ENCODE assay signal across 13 cellular contexts in genomic region chr12:14410841-14411569, GRCh38. TPM values are rescaled to one million over a fixed set of nuclear protein-coding genes. Genes with fewer than 3 reads are reported as not detected.
A peak's percentile ranks its signal among the peaks of the same experiment; 100 is the strongest.
DNase-seq lines count a peak whose midpoint lies in the region; ATAC-seq and TF ChIP-seq lines count a peak whose summit lies in the region.
"Had no signal": no experiment of that assay in that cellular context is flagged by ENCODE, and none has a peak within 500 bp of the region (broad histone marks: within the 10 kb centered on the region; RNA-seq: fewer than 3 reads in every experiment).

No MANE protein-coding gene starts in this region.

- no peaks in the 10 kb centered on the region for H3K9me3 Mint-ChIP-seq in activated T-cell treated with anti-CD3 and anti-CD28 coated beads, Interleukin-2, amount 50 U/mL, for 72 hours

- TF ChIP-seq CTCF in choroid plexus epithelial cell (conservative IDR thresholded peaks at IDR 0.05; ENCODE audit: low read depth, low read length): no peak

- H3K36me3 Mint-ChIP-seq in activated T-cell treated with anti-CD3 and anti-CD28 coated beads, Interleukin-2, amount 50 U/mL, for 72 hours (ENCODE audit: insufficient read depth in 2 of 2): peaks cover 0 to 5% of the 10 kb centered on the region in 2 donors

- no peak overlapping the region for H3K4me3 ChIP-seq in choroid plexus epithelial cell (ENCODE audit: low read depth, low read length)
- H3K4me3 ChIP-seq: Peyer's patch, thoracic aorta had no signal

- ATAC-seq in activated T-cell treated with anti-CD3 and anti-CD28 coated beads, Interleukin-2, amount 50 U/mL, for 72 hours (replicated peaks in 1 of 2): peak; percentile 81
- peak; percentile 64 for ATAC-seq in stimulated activated naive CD8-positive, alpha-beta T cell treated with anti-CD3 and anti-CD28 coated beads, Interleukin-15, Interleukin-2, amounts not matched to agents 100 U/mL and 50 U/mL, for 24 hours
- ATAC-seq in GM19467 (IDR thresholded peaks at IDR 0.05; ENCODE audit: unreplicated experiment): no peak

- no peaks in the 10 kb centered on the region for H3K27me3 Mint-ChIP-seq in activated T-cell treated with anti-CD3 and anti-CD28 coated beads, Interleukin-2, amount 50 U/mL, for 72 hours (ENCODE audit: low read depth)

- no peak overlapping the region for H3K27ac Mint-ChIP-seq in activated T-cell treated with anti-CD3 and anti-CD28 coated beads, Interleukin-2, amount 50 U/mL, for 72 hours

- peak in 1 of 2 donors; percentile 23 for DNase-seq in activated T-cell treated with anti-CD3 and anti-CD28 coated beads, Interleukin-2, amount 50 U/mL, for 72 hours
- DNase-seq in activated T-cell treated with anti-CD3 and anti-CD28 coated beads for 4 hours (no peak), SW480 (ENCODE audit: low spot score) (peak; percentile 13), choroid plexus epithelial cell (ENCODE audit: low read depth) (peak; percentile 31), C1 segment of cervical spinal cord (lab: John Stamatoyannopoulos, UW) (no peak)
- no peak for DNase-seq in stimulated activated naive CD8-positive, alpha-beta T cell treated with anti-CD3 and anti-CD28 coated beads, Interleukin-15, Interleukin-2, amounts not matched to agents 100 U/mL and 50 U/mL, for 24 hours
- no peak for DNase-seq in stimulated activated naive CD4-positive, alpha-beta T cell treated with Interleukin-2 at 50 U/mL for 16 hours (lab: John Stamatoyannopoulos, UW)
- DNase-seq: AML-193, GOT3, NCI-H345 had no signal

- H3K4me1 Mint-ChIP-seq in activated T-cell treated with anti-CD3 and anti-CD28 coated beads, Interleukin-2, amount 50 U/mL, for 72 hours (ENCODE audit: low read depth): peaks cover 67% of the 10 kb centered on the region

- peak overlapping the region; percentile 31 to 33 for H3K4me3 Mint-ChIP-seq in activated T-cell treated with anti-CD3 and anti-CD28 coated beads, Interleukin-2, amount 50 U/mL, for 72 hours

RNA-seq across cellular contexts. Expression of gene ATF7IP, which starts 45.5 kb away (rescaled TPM):
- 100 to 1,000 TPM; 129 to 139 TPM for total RNA-seq in activated T-cell treated with anti-CD3 and anti-CD28 coated beads, Interleukin-2, amount 50 U/mL, for 72 hours

Comparison
In these comparisons a context has a peak if more than half of its experiments do, and no peak if none do; other contexts are left out.
1. DNase-seq: peak in SW480 (single experiment) and choroid plexus epithelial cell (single experiment); none in activated T-cell treated with anti-CD3 and anti-CD28 coated beads for 4 hours (single experiment), stimulated activated naive CD8-positive, alpha-beta T cell treated with anti-CD3 and anti-CD28 coated beads, Interleukin-15, Interleukin-2, amounts not matched to agents 100 U/mL and 50 U/mL, for 24 hours (single experiment), stimulated activated naive CD4-positive, alpha-beta T cell treated with Interleukin-2 at 50 U/mL for 16 hours (single experiment) and C1 segment of cervical spinal cord (0 of 14).